In the genomic region with DNA sequence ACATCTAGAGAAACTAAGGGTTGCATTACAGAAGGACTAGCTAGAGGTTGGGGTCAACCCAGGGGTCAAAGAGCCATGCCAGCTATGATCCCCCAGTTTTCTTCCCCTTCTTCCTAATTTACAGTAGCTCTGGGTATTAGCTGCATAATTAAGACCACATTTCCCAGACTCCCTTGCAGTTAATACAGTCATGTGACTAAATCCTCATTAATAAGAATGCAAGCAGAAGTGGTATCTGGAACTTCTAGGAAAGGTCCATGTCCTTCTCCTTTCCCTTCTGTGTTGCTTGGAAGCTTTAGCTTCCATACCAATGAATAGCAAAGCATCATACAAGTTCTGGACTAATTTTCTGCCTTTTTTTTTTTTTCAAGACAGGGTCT, we compare ENCODE assay signal across 19 cellular contexts.
"Had no signal": no experiment of that assay in that cellular context is flagged by ENCODE, and none has a peak within 500 bp of the region (broad histone marks: within the 10 kb centered on the region; RNA-seq: fewer than 3 reads in every experiment).

No MANE protein-coding gene starts in this region.

- H3K27me3 ChIP-seq: spleen, tibial artery, upper lobe of left lung, uterus had no signal

- H3K36me3 ChIP-seq: spleen, tibial artery, upper lobe of left lung, uterus had no signal

- H3K4me3 ChIP-seq: mucosa of descending colon, spleen, tibial artery, upper lobe of left lung, uterus had no signal

- H3K9me3 ChIP-seq: mucosa of descending colon, upper lobe of left lung, uterus had no signal

- H3K4me1 ChIP-seq: uterus had no signal

- DNase-seq: effector CD4-positive, alpha-beta T cell; endodermal cell; erythroblast; foreskin melanocyte; head of caudate nucleus; hypothalamus; mucosa of descending colon; naive thymus-derived CD8-positive, alpha-beta T cell; posterior cingulate gyrus; spleen; stimulated activated CD4-positive, alpha-beta T cell treated with anti-CD3 and anti-CD28 coated beads, Interleukin-15, amount 100 ng/mL, for 24 hours; stimulated activated CD4-positive, alpha-beta T cell treated with anti-CD3 and anti-CD28 coated beads, Interleukin-1b, Interleukin-23, amount 100 ng/mL, for 48 hours; stimulated activated CD4-positive, alpha-beta T cell treated with anti-CD3 and anti-CD28 coated beads, Interleukin-4, amount 100 ng/mL, for 24 hours; tibial artery; upper lobe of left lung had no signal

- ATAC-seq: left lobe of liver; mucosa of descending colon; naive thymus-derived CD8-positive, alpha-beta T cell; sciatic nerve; stimulated activated memory B cell treated with anti-CD40 and anti-IgM and Interleukin-4, amounts not matched to agents 10 μg/mL and 1 μg/mL and 100 μg/mL, for 72 hours had no signal

- H3K27ac ChIP-seq: spleen, tibial artery, upper lobe of left lung, uterus had no signal
